ENCODE assay signal across 30 cellular contexts in genomic region chr12:52091869-52092268, GRCh38. TPM values are rescaled to one million over a fixed set of nuclear protein-coding genes. Genes with fewer than 3 reads are reported as not detected.
DNase-seq lines count a peak whose midpoint lies in the region; ATAC-seq, FAIRE-seq and TF ChIP-seq lines count a peak whose summit lies in the region.
"Had no signal": no experiment of that assay in that cellular context is flagged by ENCODE, and none has a peak within 500 bp of the region (broad histone marks: within the 10 kb centered on the region; RNA-seq: fewer than 3 reads in every experiment).

No MANE protein-coding gene starts in this region.

- no peaks in the 10 kb centered on the region for H4K20me1 ChIP-seq in SK-N-SH (ENCODE audit: insufficient read depth)

- peak; percentile 40 for FAIRE-seq in bronchial epithelial cell (lab: Jason Lieb, UNC)
- FAIRE-seq: endothelial cell of umbilical vein, GM18507, H54, kidney, TTC549 had no signal

- H3K27me3 ChIP-seq in SK-N-SH (ENCODE audit: insufficient read depth) (peaks cover 35% of the 10 kb centered on the region), bronchial epithelial cell (ENCODE audit: control insufficient read depth, insufficient read depth, low read length) (peaks cover 17% of the 10 kb centered on the region), thyroid gland (no peaks in the 10 kb centered on the region)

- no peaks in the 10 kb centered on the region for H3F3A ChIP-seq in SK-N-SH (replicated peaks; ENCODE audit: insufficient read depth)

- H3K36me3 ChIP-seq in SK-N-SH (replicated peaks in 1 of 2; ENCODE audit: control insufficient read depth in 1 of 2, insufficient read depth in 2 of 2, low read length in 1 of 2) (no peaks in the 10 kb centered on the region), bronchial epithelial cell (ENCODE audit: control insufficient read depth, insufficient read depth, low read length) (no peaks in the 10 kb centered on the region), thyroid gland (no peaks in the 10 kb centered on the region)
- H3K36me3 ChIP-seq: neutrophil had no signal

- H3K9me3 ChIP-seq in SK-N-SH (no peaks in the 10 kb centered on the region), thyroid gland (no peaks in the 10 kb centered on the region)
- H3K9me3 ChIP-seq: neutrophil, psoas muscle had no signal

- POLR2A ChIA-PET in SK-N-SH (lab: Yijun Ruan, JAX), result no interaction called here

- H3K4me1 ChIP-seq in SK-N-SH (ENCODE audit: control insufficient read depth in 1 of 2, insufficient read depth in 2 of 2, low read depth in 1 of 2, low read length in 1 of 2), result no peaks in the 10 kb centered on the region; a peak in 1 of 4 replicates
- peaks cover 11 to 14% of the 10 kb centered on the region in 2 donors for H3K4me1 ChIP-seq in thyroid gland

- no peak for TF ChIP-seq EP300 in SK-N-SH (IDR thresholded peaks at IDR 0.05; ENCODE audit: borderline replicate concordance in 1 of 2, low read depth in 1 of 2, low read length in 1 of 2)

- TF ChIP-seq POLR2A in thyroid gland (IDR thresholded peaks at IDR 0.05), result peak in 1 of 2 donors; percentile 47

- H3K9ac ChIP-seq in SK-N-SH, result no peak overlapping the region

- DNase-seq in SK-N-SH, result peak; percentile 5
- DNase-seq in NCI-H345 treated with DMSO at 0.1 percent for 48 hours (lab: John Stamatoyannopoulos, UW; ENCODE audit: unreplicated experiment), result peak; percentile 65
- DNase-seq in bronchial epithelial cell (ENCODE audit: low read depth), result peak; percentile 10
- peak; percentile 72 to 76 for DNase-seq in thyroid gland
- DNase-seq in activated naive CD4-positive, alpha-beta T cell treated with Interleukin-2 at 50 U/mL for 16 hours, result no peak
- DNase-seq: activated CD4-positive, CD25-positive, alpha-beta regulatory T cell treated with anti-CD3 and anti-CD28 coated beads, Interleukin-2, amount 50 U/mL, for 72 hours; activated CD8-positive, alpha-beta T cell treated with anti-CD3 and anti-CD28 coated beads for 36 hours; activated effector memory CD4-positive, alpha-beta T cell treated with Interleukin-2 at 50 U/mL for 16 hours; activated naive CD8-positive, alpha-beta T cell treated with anti-CD3 and anti-CD28 coated beads, Interleukin-2, amount 10 ng/mL, durations not matched to agents 7 days and 5 days; AML-193; CD8-positive, alpha-beta T cell; dorsolateral prefrontal cortex; GF-D8; kidney; mesenchymal stem cell; psoas muscle; SIG-M5; stimulated activated CD8-positive, alpha-beta memory T cell treated with anti-CD3 and anti-CD28 coated beads, Interleukin-4, amount 100 ng/mL, for 48 hours; T-cell had no signal

- ATAC-seq in SK-N-SH treated with all-trans-retinoic acid at 6 μM for 48 hours, result no peak
- ATAC-seq in HG03045 (IDR thresholded peaks at IDR 0.05; ENCODE audit: unreplicated experiment), result no peak
- ATAC-seq in GM19324 (IDR thresholded peaks at IDR 0.05; ENCODE audit: low FRiP score, unreplicated experiment), result no peak
- ATAC-seq: activated CD8-positive, alpha-beta T cell treated with anti-CD3 and anti-CD28 coated beads for 36 hours; CD8-positive, alpha-beta T cell; Panc1; psoas muscle; T-cell had no signal

- TF ChIP-seq CTCF in SK-N-SH (IDR thresholded peaks at IDR 0.05) (no peak), bronchial epithelial cell (IDR thresholded peaks at IDR 0.05; ENCODE audit: insufficient read depth, low read length, severe bottlenecking) (no peak), thyroid gland (IDR thresholded peaks at IDR 0.05) (no peak)

- no peak overlapping the region for H3K4me2 ChIP-seq in SK-N-SH

- H3K79me2 ChIP-seq in SK-N-SH (ENCODE audit: insufficient read depth), result no peaks in the 10 kb centered on the region

- CTCF ChIA-PET in SK-N-SH (lab: Yijun Ruan, JAX), result interaction anchor here (1.0 to 2.0 kb wide), 6 partner anchors 9 to 66 kb away, joined by 3 to 21 read pairs (median 4); no protein-coding TSS in a partner anchor

- H2AFZ ChIP-seq in SK-N-SH (ENCODE audit: low read depth), result no peak overlapping the region

- 59% methylated on average over 7 of the region's 8 CpGs for WGBS in SK-N-SH (ENCODE audit: low lambda C conversion rate)
- WGBS in thyroid gland, 2 donors, result 30 to 49% methylated on average over 8 of the region's 8 CpGs

- H3K9me2 ChIP-seq in SK-N-SH, result no peaks in the 10 kb centered on the region

- intact Hi-C loops in thyroid gland (cut with DNase I), result no loop called here

- TF ChIP-seq RAD21 in SK-N-SH (IDR thresholded peaks at IDR 0.05; ENCODE audit: low read length), result no peak

- H3K27ac ChIP-seq in SK-N-SH (ENCODE audit: low read depth in 2 of 2, low read length in 1 of 2) (no peak overlapping the region), thyroid gland (peak overlapping the region; percentile 36 to 62 (median 56))
- H3K27ac ChIP-seq: dorsolateral prefrontal cortex, neutrophil, psoas muscle had no signal

- H3K4me3 ChIP-seq in SK-N-SH (ENCODE audit: low read depth in 2 of 2, low read length in 1 of 2) (no peak overlapping the region), bronchial epithelial cell (ENCODE audit: low read depth, low read length) (no peak overlapping the region), thyroid gland (replicated peaks in 1 of 3) (no peak overlapping the region)
- H3K4me3 ChIP-seq: dorsolateral prefrontal cortex, psoas muscle had no signal

TF ChIP-seq in SK-N-SH, 30 proteins besides CTCF, POLR2A, EP300 and RAD21 (continues in another document):
- TF ChIP-seq JUND (IDR thresholded peaks at IDR 0.05) (no peak), MEF2A (IDR thresholded peaks at IDR 0.05; ENCODE audit: borderline replicate concordance, low read depth) (no peak), RXRA (IDR thresholded peaks at IDR 0.05; ENCODE audit: borderline replicate concordance, low read depth) (no peak), ELF1 (IDR thresholded peaks at IDR 0.05) (no peak), ZBTB33 (IDR thresholded peaks at IDR 0.05; ENCODE audit: borderline replicate concordance, low read depth) (no peak), NFIC (IDR thresholded peaks at IDR 0.05; ENCODE audit: borderline replicate concordance) (no peak), TAF1 (IDR thresholded peaks at IDR 0.05; ENCODE audit: borderline replicate concordance, low read depth, low read length) (no peak), POLR2AphosphoS5 (IDR thresholded peaks at IDR 0.05; ENCODE audit: low read depth, low read length) (no peak)

TF ChIP-seq in SK-N-SH treated with all-trans-retinoic acid at 6 μM for 48 hours, 23 proteins besides CTCF, POLR2A, EP300 and RAD21 (continues in another document):
- TF ChIP-seq ESRRG (CRISPR knock-in tag; IDR thresholded peaks at IDR 0.05) (no peak), BACH2 (CRISPR knock-in tag; IDR thresholded peaks at IDR 0.05; ENCODE audit: borderline replicate concordance) (no peak), ISL1 (CRISPR knock-in tag; IDR thresholded peaks at IDR 0.05) (no peak), ZNF70 (CRISPR knock-in tag; IDR thresholded peaks at IDR 0.05) (no peak), RARB (CRISPR knock-in tag; IDR thresholded peaks at IDR 0.05) (no peak), SNAI2 (CRISPR knock-in tag; IDR thresholded peaks at IDR 0.05) (no peak), GLIS3 (CRISPR knock-in tag; IDR thresholded peaks at IDR 0.05) (no peak), ARNTL (CRISPR knock-in tag; IDR thresholded peaks at IDR 0.05; ENCODE audit: borderline replicate concordance, low read depth) (no peak), TCF4 (CRISPR knock-in tag; IDR thresholded peaks at IDR 0.05; ENCODE audit: borderline replicate concordance) (no peak), PPARA (CRISPR knock-in tag; IDR thresholded peaks at IDR 0.05; ENCODE audit: borderline replicate concordance) (no peak), OSR1 (CRISPR knock-in tag; IDR thresholded peaks at IDR 0.05) (no peak)
- TF ChIP-seq, protein P1, sequence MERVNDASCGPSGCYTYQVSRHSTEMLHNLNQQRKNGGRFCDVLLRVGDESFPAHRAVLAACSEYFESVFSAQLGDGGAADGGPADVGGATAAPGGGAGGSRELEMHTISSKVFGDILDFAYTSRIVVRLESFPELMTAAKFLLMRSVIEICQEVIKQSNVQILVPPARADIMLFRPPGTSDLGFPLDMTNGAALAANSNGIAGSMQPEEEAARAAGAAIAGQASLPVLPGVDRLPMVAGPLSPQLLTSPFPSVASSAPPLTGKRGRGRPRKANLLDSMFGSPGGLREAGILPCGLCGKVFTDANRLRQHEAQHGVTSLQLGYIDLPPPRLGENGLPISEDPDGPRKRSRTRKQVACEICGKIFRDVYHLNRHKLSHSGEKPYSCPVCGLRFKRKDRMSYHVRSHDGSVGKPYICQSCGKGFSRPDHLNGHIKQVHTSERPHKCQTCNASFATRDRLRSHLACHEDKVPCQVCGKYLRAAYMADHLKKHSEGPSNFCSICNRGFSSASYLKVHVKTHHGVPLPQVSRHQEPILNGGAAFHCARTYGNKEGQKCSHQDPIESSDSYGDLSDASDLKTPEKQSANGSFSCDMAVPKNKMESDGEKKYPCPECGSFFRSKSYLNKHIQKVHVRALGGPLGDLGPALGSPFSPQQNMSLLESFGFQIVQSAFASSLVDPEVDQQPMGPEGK (CRISPR knock-in tag; IDR thresholded peaks at IDR 0.05; ENCODE audit: borderline replicate concordance), result no peak
- TF ChIP-seq, protein P2, sequence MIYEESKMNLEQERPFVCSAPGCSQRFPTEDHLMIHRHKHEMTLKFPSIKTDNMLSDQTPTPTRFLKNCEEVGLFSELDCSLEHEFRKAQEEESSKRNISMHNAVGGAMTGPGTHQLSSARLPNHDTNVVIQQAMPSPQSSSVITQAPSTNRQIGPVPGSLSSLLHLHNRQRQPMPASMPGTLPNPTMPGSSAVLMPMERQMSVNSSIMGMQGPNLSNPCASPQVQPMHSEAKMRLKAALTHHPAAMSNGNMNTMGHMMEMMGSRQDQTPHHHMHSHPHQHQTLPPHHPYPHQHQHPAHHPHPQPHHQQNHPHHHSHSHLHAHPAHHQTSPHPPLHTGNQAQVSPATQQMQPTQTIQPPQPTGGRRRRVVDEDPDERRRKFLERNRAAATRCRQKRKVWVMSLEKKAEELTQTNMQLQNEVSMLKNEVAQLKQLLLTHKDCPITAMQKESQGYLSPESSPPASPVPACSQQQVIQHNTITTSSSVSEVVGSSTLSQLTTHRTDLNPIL (CRISPR knock-in tag; IDR thresholded peaks at IDR 0.05; ENCODE audit: low read depth), result no peak

RNA-seq across cellular contexts. Expression of gene SMIM41, which starts 12.4 kb away (rescaled TPM):
- not detected in 2 replicates for polyA plus RNA-seq in SK-N-SH (2012; rRNA removed)
- 0.04 TPM in 1 of 2 replicates, not detected in the other for polyA plus RNA-seq in SK-N-SH (2012; cell fraction: cytosol; rRNA removed)
- 0.06 TPM in 1 of 2 replicates, not detected in the other for polyA plus RNA-seq in SK-N-SH (2012; cell fraction: nucleus; rRNA removed)
- total RNA-seq in bronchial epithelial cell (0.13 and 0.26 TPM in 2 replicates), thyroid gland (under 1 TPM in 1 of 4 donors, not detected in 3; 0.67 TPM)
- total RNA-seq: A172; activated CD8-positive, alpha-beta T cell treated with anti-CD3 and anti-CD28 coated beads for 36 hours; activated naive CD8-positive, alpha-beta T cell treated with anti-CD3 and anti-CD28 coated beads, Interleukin-2, amount 10 ng/mL, durations not matched to agents 7 days and 5 days; endothelial cell of umbilical vein; glomerular endothelial cell had no signal
- polyA plus RNA-seq: endothelial cell of umbilical vein had no signal

RNA-seq across cellular contexts. Expression of gene ATG101, which starts 22.1 kb away (rescaled TPM):
- polyA plus RNA-seq in SK-N-SH (2012; rRNA removed), result 160 and 170 TPM in 2 replicates
- 109 and 133 TPM in 2 replicates for polyA plus RNA-seq in SK-N-SH (2012; cell fraction: cytosol; rRNA removed)
- polyA plus RNA-seq in SK-N-SH (2012; cell fraction: nucleus; rRNA removed), result 170 and 184 TPM in 2 replicates
- total RNA-seq in bronchial epithelial cell (153 and 181 TPM in 2 replicates), thyroid gland (10 to 100 TPM; 40.7 to 61.1 (median 48.0) TPM)

RNA-seq across cellular contexts. Expression of gene NR4A1, which starts 40.6 kb away (rescaled TPM):
- 75.2 and 120 TPM in 2 replicates for polyA plus RNA-seq in SK-N-SH (2012; rRNA removed)
- 17.7 and 20.0 TPM in 2 replicates for polyA plus RNA-seq in SK-N-SH (2012; cell fraction: cytosol; rRNA removed)
- polyA plus RNA-seq in SK-N-SH (2012; cell fraction: nucleus; rRNA removed), result 429 and 610 TPM in 2 replicates
- total RNA-seq in bronchial epithelial cell (0.38 and 0.79 TPM in 2 replicates), thyroid gland (100 to 1,000 TPM in 1 of 4 donors, 10 to 100 TPM in 3; 46.3 to 156 (median 83.5) TPM)

Comparison
In these comparisons a context has a peak if more than half of its experiments do, and no peak if none do; other contexts are left out.
1. H3K27ac ChIP-seq: peak in thyroid gland (3 of 3); none in SK-N-SH (0 of 2).
2. RNA of gene NR4A1, which starts 40.6 kb away (total RNA-seq): 46.3 to 156 TPM in thyroid gland; 0.38 to 0.79 TPM in bronchial epithelial cell; every median in the first group is over 10 times any median in the second.